Comparison of ENCODE assay signal across 18 cellular contexts in the genomic region with DNA sequence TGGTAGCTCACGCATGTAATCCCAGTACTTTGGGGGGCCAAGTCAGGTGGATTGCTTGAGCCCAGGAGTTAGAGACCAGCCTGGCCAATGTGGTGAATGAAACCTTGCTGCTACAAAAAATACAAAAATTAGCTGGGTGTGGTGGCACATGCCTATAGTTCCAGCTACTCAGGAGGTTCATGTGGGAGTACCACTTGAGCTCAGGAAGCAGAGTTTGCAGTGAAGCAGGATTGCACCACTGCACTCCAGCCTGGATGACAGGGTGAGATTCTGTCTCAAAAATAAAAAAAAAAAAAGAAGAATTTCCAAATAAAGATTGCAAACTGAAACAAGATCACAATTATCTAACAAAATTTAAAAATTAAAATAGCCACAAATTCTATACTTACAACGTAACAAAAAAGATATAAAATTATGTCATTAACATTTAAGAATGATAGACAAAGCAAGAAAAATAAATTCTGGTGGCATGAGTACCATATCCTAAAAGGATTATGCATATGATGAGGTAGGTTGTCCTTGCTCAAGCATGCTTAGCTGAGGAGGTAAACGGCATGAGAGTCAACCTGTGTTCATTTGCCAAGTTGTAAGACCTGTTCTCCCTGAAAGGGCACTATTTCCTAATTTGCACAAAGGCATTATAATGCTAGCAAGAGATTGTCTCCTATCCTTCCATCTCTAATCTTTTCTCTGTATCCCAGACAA. TPM values are rescaled to one million over a fixed set of nuclear protein-coding genes. Genes with fewer than 3 reads are reported as not detected.
DNase-seq lines count a peak whose midpoint lies in the region; ATAC-seq and TF ChIP-seq lines count a peak whose summit lies in the region.
"Had no signal": no experiment of that assay in that cellular context is flagged by ENCODE, and none has a peak within 500 bp of the region (broad histone marks: within the 10 kb centered on the region; RNA-seq: fewer than 3 reads in every experiment).

No MANE protein-coding gene starts in this region.

- peaks cover 13% of the 10 kb centered on the region for H3K36me3 Mint-ChIP-seq in CD4-positive, CD25-positive, alpha-beta regulatory T cell

- no peaks in the 10 kb centered on the region for H4K20me1 ChIP-seq in MM.1S (ENCODE audit: insufficient read depth, low read length)

- H3K9ac ChIP-seq in MM.1S (ENCODE audit: low read length) = no peak overlapping the region

- ATAC-seq in CD4-positive, CD25-positive, alpha-beta regulatory T cell (ENCODE audit: low read depth in 2 of 2) = no peak
- peak; percentile 48 for ATAC-seq in left lobe of liver
- no peak for ATAC-seq in HG02678 (IDR thresholded peaks at IDR 0.05; ENCODE audit: unreplicated experiment)
- ATAC-seq: activated CD8-positive, alpha-beta memory T cell treated with anti-CD3 and anti-CD28 coated beads, Interleukin-2, amount 10 ng/mL, durations not matched to agents 7 days and 5 days; effector memory CD8-positive, alpha-beta T cell; gastroesophageal sphincter; HCT116 had no signal

- no peak overlapping the region for H2AFZ ChIP-seq in MM.1S (ENCODE audit: low read length)

- H3K27me3 Mint-ChIP-seq in CD4-positive, CD25-positive, alpha-beta regulatory T cell = no peaks in the 10 kb centered on the region
- H3K27me3 Mint-ChIP-seq: activated CD8-positive, alpha-beta memory T cell treated with anti-CD3 and anti-CD28 coated beads, Interleukin-2, amount 10 ng/mL, durations not matched to agents 7 days and 5 days; effector memory CD8-positive, alpha-beta T cell had no signal

- peaks cover 7 to 26% (median 12%) of the 10 kb centered on the region in 4 donors for H3K4me1 Mint-ChIP-seq in CD4-positive, CD25-positive, alpha-beta regulatory T cell

- H3K9me2 ChIP-seq in MM.1S (replicated peaks; ENCODE audit: insufficient read depth, low read length) = no peaks in the 10 kb centered on the region

- no peak overlapping the region for H3K4me2 ChIP-seq in MM.1S (ENCODE audit: low read depth, low read length)

- no peak overlapping the region for H3K4me3 ChIP-seq in CD4-positive, CD25-positive, alpha-beta regulatory T cell (ENCODE audit: low read depth, low read length)
- H3K4me3 ChIP-seq in MM.1S (ENCODE audit: low read length) = no peak overlapping the region
- H3K4me3 ChIP-seq: gastroesophageal sphincter had no signal

- peak overlapping the region in 1 of 4 donors; percentile 73 for H3K4me3 Mint-ChIP-seq in CD4-positive, CD25-positive, alpha-beta regulatory T cell
- H3K4me3 Mint-ChIP-seq: activated CD8-positive, alpha-beta memory T cell treated with anti-CD3 and anti-CD28 coated beads, Interleukin-2, amount 10 ng/mL, durations not matched to agents 7 days and 5 days; activated naive CD4-positive, alpha-beta T cell treated with anti-CD3 and anti-CD28 coated beads for 36 hours; effector memory CD8-positive, alpha-beta T cell had no signal

- H3K27ac Mint-ChIP-seq in CD4-positive, CD25-positive, alpha-beta regulatory T cell = peak overlapping the region in 2 of 3 donors; percentile 20 to 23
- H3K27ac Mint-ChIP-seq: activated CD8-positive, alpha-beta memory T cell treated with anti-CD3 and anti-CD28 coated beads, Interleukin-2, amount 10 ng/mL, durations not matched to agents 7 days and 5 days; activated naive CD4-positive, alpha-beta T cell treated with anti-CD3 and anti-CD28 coated beads for 36 hours; effector memory CD8-positive, alpha-beta T cell had no signal

- H3K79me2 ChIP-seq in MM.1S (ENCODE audit: low read length) = no peaks in the 10 kb centered on the region

- no peaks in the 10 kb centered on the region for H3F3A ChIP-seq in MM.1S (ENCODE audit: insufficient read depth, low read length)

- no peaks in the 10 kb centered on the region for H3K9me3 ChIP-seq in CD4-positive, CD25-positive, alpha-beta regulatory T cell (ENCODE audit: control insufficient read depth in 2 of 2, low read length in 2 of 2)
- no peaks in the 10 kb centered on the region for H3K9me3 ChIP-seq in MM.1S (replicated peaks; ENCODE audit: insufficient read depth, low read length)
- H3K9me3 ChIP-seq: gastroesophageal sphincter had no signal

- no peaks in the 10 kb centered on the region for H3K9me3 Mint-ChIP-seq in CD4-positive, CD25-positive, alpha-beta regulatory T cell
- H3K9me3 Mint-ChIP-seq: activated naive CD4-positive, alpha-beta T cell treated with anti-CD3 and anti-CD28 coated beads for 36 hours; effector memory CD8-positive, alpha-beta T cell had no signal

- H3K27ac ChIP-seq in CD4-positive, CD25-positive, alpha-beta regulatory T cell (ENCODE audit: insufficient read depth, low read length, poor library complexity, severe bottlenecking) = no peak overlapping the region
- H3K27ac ChIP-seq in VCaP (peak overlapping the region; percentile 74), MM.1S (ENCODE audit: low read length) (no peak overlapping the region)
- H3K27ac ChIP-seq: gastroesophageal sphincter, HL-60 had no signal

- no peaks in the 10 kb centered on the region for H3K4me1 ChIP-seq in CD4-positive, CD25-positive, alpha-beta regulatory T cell (ENCODE audit: control insufficient read depth, insufficient read depth, low read length, poor library complexity, severe bottlenecking)
- no peaks in the 10 kb centered on the region for H3K4me1 ChIP-seq in MM.1S (ENCODE audit: low read length)
- H3K4me1 ChIP-seq: gastroesophageal sphincter had no signal

- TF ChIP-seq CTCF in VCaP (conservative IDR thresholded peaks at IDR 0.05) (no peak), MM.1S (IDR thresholded peaks at IDR 0.05; ENCODE audit: low read length) (no peak)

- H3K27me3 ChIP-seq in CD4-positive, CD25-positive, alpha-beta regulatory T cell (ENCODE audit: control insufficient read depth, insufficient read depth, low read length) = no peaks in the 10 kb centered on the region
- no peaks in the 10 kb centered on the region for H3K27me3 ChIP-seq in MM.1S (replicated peaks; ENCODE audit: insufficient read depth, low read length)
- H3K27me3 ChIP-seq: gastroesophageal sphincter had no signal

- DNase-seq in CD4-positive, CD25-positive, alpha-beta regulatory T cell = no peak
- DNase-seq in Kasumi-1 (lab: John Stamatoyannopoulos, UW) = peak; percentile 30 to 33
- no peak for DNase-seq in left lobe of liver (ENCODE audit: low spot score)
- no peak for DNase-seq in AG08395 (ENCODE audit: low spot score)
- no peak for DNase-seq in MM.1S
- DNase-seq in amygdala (lab: John Stamatoyannopoulos, UW) = no peak
- DNase-seq: activated CD8-positive, alpha-beta memory T cell treated with anti-CD3 and anti-CD28 coated beads, Interleukin-2, amount 10 ng/mL, durations not matched to agents 7 days and 5 days; activated naive CD4-positive, alpha-beta T cell treated with anti-CD3 and anti-CD28 coated beads for 36 hours; DMS 273 treated with DMSO at 0.1 percent for 48 hours; effector memory CD8-positive, alpha-beta T cell; islet precursor cell; OCI-M1; stimulated activated CD4-positive, alpha-beta T cell treated with anti-CD3 and anti-CD28 coated beads, Interleukin-12 subunit alpha, Interleukin-12 subunit beta, amount 100 ng/mL, for 4 hours had no signal

- H3K36me3 ChIP-seq in CD4-positive, CD25-positive, alpha-beta regulatory T cell (ENCODE audit: control insufficient read depth, insufficient read depth, low read length) = peaks cover 22% of the 10 kb centered on the region
- H3K36me3 ChIP-seq in MM.1S (replicated peaks; ENCODE audit: insufficient read depth, low read length) = no peaks in the 10 kb centered on the region

RNA-seq across cellular contexts. Expression of gene IPP, which starts 20.2 kb away (rescaled TPM):
- total RNA-seq in CD4-positive, CD25-positive, alpha-beta regulatory T cell = 12.8 TPM
- polyA plus RNA-seq in CD4-positive, CD25-positive, alpha-beta regulatory T cell = 10 to 100 TPM; 10.1 to 11.7 (median 11.2) TPM
- 9.2 TPM for total RNA-seq in left lobe of liver

RNA-seq across cellular contexts. Expression of gene TMEM69, which starts 42.2 kb away (rescaled TPM):
- 15.5 TPM for total RNA-seq in CD4-positive, CD25-positive, alpha-beta regulatory T cell
- polyA plus RNA-seq in CD4-positive, CD25-positive, alpha-beta regulatory T cell = 10 to 100 TPM; 41.5 to 57.7 (median 53.7) TPM
- total RNA-seq in left lobe of liver = 6.5 TPM

RNA-seq across cellular contexts. Expression of gene GPBP1L1, which starts 43.9 kb away (rescaled TPM):
- 177 TPM for total RNA-seq in CD4-positive, CD25-positive, alpha-beta regulatory T cell
- polyA plus RNA-seq in CD4-positive, CD25-positive, alpha-beta regulatory T cell = 100 to 1,000 TPM in 2 of 4 donors, 10 to 100 TPM in 2; 96.2 to 104 (median 98.9) TPM
- total RNA-seq in left lobe of liver = 76.2 TPM

Comparison
In these comparisons a context has a peak if more than half of its experiments do, and no peak if none do; other contexts are left out.
1. DNase-seq: peak in Kasumi-1 (2 of 2); none in CD4-positive, CD25-positive, alpha-beta regulatory T cell (0 of 3), left lobe of liver (single experiment), AG08395 (single experiment), MM.1S (single experiment) and amygdala (0 of 56).